ENCODE assay signal across 26 cellular contexts in genomic region chr14:23936084-23936829, GRCh38.
"Had no signal": no experiment of that assay in that cellular context is flagged by ENCODE, and none has a peak within 500 bp of the region (broad histone marks: within the 10 kb centered on the region; RNA-seq: fewer than 3 reads in every experiment).

No MANE protein-coding gene starts in this region.

- ATAC-seq: foreskin keratinocyte; gastroesophageal sphincter; heart left ventricle; left cardiac atrium; left ventricle myocardium superior; naive thymus-derived CD4-positive, alpha-beta T cell; psoas muscle; stimulated activated naive B cell treated with anti-CD40 and anti-IgM and Interleukin-4, amounts not matched to agents 10 μg/mL and 1 μg/mL and 100 μg/mL, for 72 hours; upper lobe of right lung had no signal

- H3K4me3 ChIP-seq: esophagus muscularis mucosa, gastroesophageal sphincter, heart left ventricle, hepatocyte, lung, psoas muscle, skin epidermis, suprapubic skin, transverse colon, upper lobe of right lung, uterus had no signal

- H3K27me3 Mint-ChIP-seq: stimulated activated naive CD8-positive, alpha-beta T cell treated with anti-CD3 and anti-CD28 coated beads, Interleukin-15, Interleukin-2, amounts not matched to agents 100 ng/mL and 50 ng/mL, for 24 hours had no signal

- H3K27ac Mint-ChIP-seq: dendritic cell treated with granulocyte-macrophage colony-stimulating factor and Interleukin-4, amounts not matched to agents 40 ng/mL and 50 ng/mL, for 4 days; memory B cell; naive thymus-derived CD4-positive, alpha-beta T cell; stimulated activated naive B cell treated with anti-CD40 and anti-IgM and Interleukin-4, amounts not matched to agents 10 μg/mL and 1 μg/mL and 100 μg/mL, for 72 hours; stimulated activated naive CD8-positive, alpha-beta T cell treated with anti-CD3 and anti-CD28 coated beads, Interleukin-15, Interleukin-2, amounts not matched to agents 100 ng/mL and 50 ng/mL, for 24 hours had no signal

- H3K9me3 Mint-ChIP-seq: dendritic cell treated with granulocyte-macrophage colony-stimulating factor and Interleukin-4, amounts not matched to agents 40 ng/mL and 50 ng/mL, for 4 days; memory B cell; naive thymus-derived CD4-positive, alpha-beta T cell; stimulated activated naive B cell treated with anti-CD40 and anti-IgM and Interleukin-4, amounts not matched to agents 10 μg/mL and 1 μg/mL and 100 μg/mL, for 72 hours; stimulated activated naive CD8-positive, alpha-beta T cell treated with anti-CD3 and anti-CD28 coated beads, Interleukin-15, Interleukin-2, amounts not matched to agents 100 ng/mL and 50 ng/mL, for 24 hours had no signal

- H3K36me3 ChIP-seq: transverse colon, upper lobe of right lung, uterus had no signal

- H3K9me3 ChIP-seq: esophagus muscularis mucosa, gastroesophageal sphincter, heart left ventricle, psoas muscle, suprapubic skin, transverse colon, upper lobe of right lung, uterus had no signal

- H3K27me3 ChIP-seq: esophagus muscularis mucosa, gastroesophageal sphincter, heart left ventricle, hepatocyte, suprapubic skin, transverse colon, upper lobe of right lung, uterus had no signal

- H3K4me3 Mint-ChIP-seq: dendritic cell treated with granulocyte-macrophage colony-stimulating factor and Interleukin-4, amounts not matched to agents 40 ng/mL and 50 ng/mL, for 4 days; memory B cell; naive thymus-derived CD4-positive, alpha-beta T cell; nephron progenitor cell; stimulated activated naive B cell treated with anti-CD40 and anti-IgM and Interleukin-4, amounts not matched to agents 10 μg/mL and 1 μg/mL and 100 μg/mL, for 72 hours; stimulated activated naive CD8-positive, alpha-beta T cell treated with anti-CD3 and anti-CD28 coated beads, Interleukin-15, Interleukin-2, amounts not matched to agents 100 ng/mL and 50 ng/mL, for 24 hours had no signal

- H3K27ac ChIP-seq: esophagus muscularis mucosa, foreskin keratinocyte, gastroesophageal sphincter, heart left ventricle, hepatocyte, psoas muscle, skin epidermis, suprapubic skin, transverse colon, upper lobe of right lung, uterus had no signal

- DNase-seq: effector memory CD4-positive, alpha-beta T cell; foreskin keratinocyte; heart left ventricle; left cardiac atrium; left ventricle myocardium superior; naive thymus-derived CD4-positive, alpha-beta T cell; nephron progenitor cell; nucleus accumbens; posterior cingulate gyrus; psoas muscle; right cardiac atrium; stimulated activated CD4-positive, alpha-beta T cell treated with anti-CD3 and anti-CD28 coated beads, Interleukin-15, amount 100 ng/mL, for 24 hours; stimulated activated CD4-positive, alpha-beta T cell treated with anti-CD3 and anti-CD28 coated beads, Interleukin-2, amount 100 ng/mL, for 48 hours; stimulated activated naive B cell treated with anti-CD40 and anti-IgM and Interleukin-4, amounts not matched to agents 10 μg/mL and 1 μg/mL and 100 μg/mL, for 72 hours; transverse colon; upper lobe of right lung; uterus had no signal

- H3K4me1 ChIP-seq: foreskin keratinocyte, psoas muscle, suprapubic skin, upper lobe of right lung, uterus had no signal
